Comparison of ENCODE assay signal across 8 cellular contexts in the genomic region with DNA sequence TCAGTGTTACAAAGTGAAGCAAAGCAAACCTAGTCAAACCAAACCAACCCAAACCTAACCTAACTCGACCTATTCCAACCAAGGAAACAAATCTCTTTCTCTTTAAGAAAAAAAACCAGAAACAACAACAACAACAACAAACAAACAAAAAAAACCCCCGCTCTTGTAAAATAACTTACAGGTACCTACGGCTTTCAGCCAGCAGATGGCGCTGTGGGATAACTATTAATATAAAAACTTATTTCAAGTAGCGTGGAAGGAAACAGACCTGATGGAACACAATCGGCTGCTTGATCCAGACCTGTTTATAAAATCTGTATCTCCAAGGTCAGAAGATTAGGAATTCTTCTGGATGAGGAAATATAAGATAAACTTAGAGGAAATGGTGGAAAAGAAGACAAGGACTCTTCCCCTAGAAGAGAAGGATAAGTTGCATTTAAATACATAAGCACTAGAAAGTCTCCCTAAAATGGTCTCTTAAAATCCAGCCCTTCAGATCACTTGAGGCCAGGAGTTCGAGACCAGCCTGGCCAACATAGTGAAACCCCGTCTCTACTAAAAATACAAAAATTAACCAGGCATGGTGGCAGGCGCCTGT. TPM values are rescaled to one million over a fixed set of nuclear protein-coding genes. Genes with fewer than 3 reads are reported as not detected.
DNase-seq lines count a peak whose midpoint lies in the region; ATAC-seq and TF ChIP-seq lines count a peak whose summit lies in the region.

No MANE protein-coding gene starts in this region.

- peak; percentile 54 to 73 (median 65) for TF ChIP-seq CTCF in prostate gland (IDR thresholded peaks at IDR 0.05)

- DNase-seq in DMS 273 (lab: John Stamatoyannopoulos, UW; ENCODE audit: unreplicated experiment) (peak; percentile 87), Kasumi-1 (lab: John Stamatoyannopoulos, UW) (peak; percentile 37 to 39), SK-N-DZ (ENCODE audit: low spot score) (peak; percentile 51), glomerular visceral epithelial cell (ENCODE audit: extremely low spot score) (peak; percentile 49), prostate gland (ENCODE audit: low spot score) (peak; percentile 53)
- peak; percentile 68 for DNase-seq in activated naive CD4-positive, alpha-beta T cell treated with anti-CD3 and anti-CD28 coated beads, Interleukin-2, amount 10 ng/mL, durations not matched to agents 7 days and 5 days

- no peak overlapping the region for H3K4me3 ChIP-seq in prostate gland

- H3K27ac Mint-ChIP-seq in activated naive CD4-positive, alpha-beta T cell treated with anti-CD3 and anti-CD28 coated beads, Interleukin-2, amount 10 ng/mL, durations not matched to agents 7 days and 5 days = no peak overlapping the region

- no peaks in the 10 kb centered on the region for H3K36me3 Mint-ChIP-seq in activated naive CD4-positive, alpha-beta T cell treated with anti-CD3 and anti-CD28 coated beads, Interleukin-2, amount 10 ng/mL, durations not matched to agents 7 days and 5 days

- H3K36me3 ChIP-seq in prostate gland = no peaks in the 10 kb centered on the region

- no peaks in the 10 kb centered on the region for H3K27me3 Mint-ChIP-seq in activated naive CD4-positive, alpha-beta T cell treated with anti-CD3 and anti-CD28 coated beads, Interleukin-2, amount 10 ng/mL, durations not matched to agents 7 days and 5 days

- H3K9me3 Mint-ChIP-seq in activated naive CD4-positive, alpha-beta T cell treated with anti-CD3 and anti-CD28 coated beads, Interleukin-2, amount 10 ng/mL, durations not matched to agents 7 days and 5 days = no peaks in the 10 kb centered on the region

- no peaks in the 10 kb centered on the region for H3K9me3 ChIP-seq in prostate gland

- no peak for TF ChIP-seq POLR2A in prostate gland (IDR thresholded peaks at IDR 0.05)

- H3K4me1 Mint-ChIP-seq in activated naive CD4-positive, alpha-beta T cell treated with anti-CD3 and anti-CD28 coated beads, Interleukin-2, amount 10 ng/mL, durations not matched to agents 7 days and 5 days = no peaks in the 10 kb centered on the region

- ATAC-seq in GM19023 (IDR thresholded peaks at IDR 0.05; ENCODE audit: unreplicated experiment) (no peak), GM19463 (IDR thresholded peaks at IDR 0.05; ENCODE audit: unreplicated experiment) (no peak)

- no peak overlapping the region for H3K27ac ChIP-seq in prostate gland

- H3K27me3 ChIP-seq in prostate gland (replicated peaks; ENCODE audit: insufficient read depth) = no peaks in the 10 kb centered on the region

- no peak overlapping the region for H3K4me3 Mint-ChIP-seq in activated naive CD4-positive, alpha-beta T cell treated with anti-CD3 and anti-CD28 coated beads, Interleukin-2, amount 10 ng/mL, durations not matched to agents 7 days and 5 days

- intact Hi-C loops in prostate gland (cut with DNase I) = loop anchor here (5.0 kb wide), 2 partner anchors 506 to 941 kb away; no protein-coding TSS in a partner anchor

- CTCF ChIA-PET in activated naive CD4-positive, alpha-beta T cell treated with anti-CD3 and anti-CD28 coated beads, Interleukin-2, amount 10 ng/mL, durations not matched to agents 7 days and 5 days (lab: Charles Lee) = interaction anchor here (1.2 to 1.8 kb wide), 3 partner anchors 626 to 945 kb away, joined by 3 to 12 read pairs (median 4); no protein-coding TSS in a partner anchor

- H3K4me1 ChIP-seq in prostate gland (replicated peaks) = no peaks in the 10 kb centered on the region

- WGBS in prostate gland = 26% methylated on average over 9 of the region's 9 CpGs

RNA-seq across cellular contexts. Expression of gene CDKL5, which starts 34.4 kb away (rescaled TPM):
- 1.0 and 1.6 TPM in 2 replicates for polyA plus RNA-seq in SK-N-DZ (2014; cell fraction: cytosol; rRNA removed)
- 2.0 and 3.9 TPM in 2 replicates for polyA plus RNA-seq in SK-N-DZ (2014; cell fraction: nucleus; rRNA removed)
- total RNA-seq in prostate gland = 10 to 100 TPM; 14.5 to 18.8 TPM

RNA-seq across cellular contexts. Expression of gene SCML2, which starts 36.6 kb away (rescaled TPM):
- polyA plus RNA-seq in SK-N-DZ (2014; cell fraction: cytosol; rRNA removed) = 30.8 and 38.8 TPM in 2 replicates
- polyA plus RNA-seq in SK-N-DZ (2014; cell fraction: nucleus; rRNA removed) = 15.0 and 21.2 TPM in 2 replicates
- total RNA-seq in prostate gland = 10 to 100 TPM in 1 of 2 donors, under 1 TPM in 1; 0.36 to 10.6 TPM
